In the genomic region with DNA sequence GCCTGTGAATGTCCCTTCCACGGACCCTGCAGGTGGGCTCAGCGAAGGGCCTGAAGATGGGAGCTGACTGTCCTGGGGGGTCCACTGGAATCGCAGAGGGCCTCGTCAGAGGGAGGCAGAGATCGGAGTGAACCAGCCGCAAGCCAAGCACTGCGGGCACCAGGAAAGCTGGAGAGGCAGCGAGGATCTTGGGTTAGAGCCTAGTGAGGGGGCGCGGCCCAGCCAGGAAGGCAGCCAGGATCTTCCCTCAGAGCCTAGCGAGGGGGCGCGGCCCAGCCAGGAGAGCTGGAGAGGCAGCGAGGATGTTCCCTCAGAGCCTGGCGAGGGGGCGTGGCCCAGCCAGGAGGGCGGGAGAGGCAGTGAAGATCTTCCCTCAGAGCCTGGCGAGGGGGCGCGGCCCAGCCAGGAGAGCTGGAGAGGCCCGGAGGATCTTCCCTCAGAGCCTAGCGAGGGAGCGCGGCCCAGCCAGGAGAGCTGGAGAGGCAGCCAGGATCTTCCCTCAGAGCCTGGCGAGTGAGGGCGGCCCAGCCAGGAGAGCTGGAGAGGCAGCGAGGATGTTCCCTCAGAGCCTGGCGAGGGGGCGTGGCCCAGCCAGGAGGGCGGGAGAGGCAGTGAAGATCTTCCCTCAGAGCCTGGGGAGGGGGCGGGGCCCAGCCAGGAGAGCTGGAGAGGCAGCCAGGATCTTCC, we compare ENCODE assay signal across 8 cellular contexts.
A peak's percentile ranks its signal among the peaks of the same experiment; 100 is the strongest.
DNase-seq lines count a peak whose midpoint lies in the region; ATAC-seq and TF ChIP-seq lines count a peak whose summit lies in the region.
"Not testable (repeated sequence)": the region's sequence is repeated elsewhere in the genome, so short reads cannot be mapped to it uniquely, and the experiment has no call there.

No MANE protein-coding gene starts in this region.

- H3K4me3 ChIP-seq in CD4-positive, alpha-beta memory T cell (ENCODE audit: low read length in 2 of 2) = peak overlapping the region in 1 of 2 donors; percentile 61
- H3K4me3 ChIP-seq in right atrium auricular region = peak overlapping the region; percentile 27 to 56
- peak overlapping the region; percentile 62 for H3K4me3 ChIP-seq in naive thymus-derived CD4-positive, alpha-beta T cell (ENCODE audit: low read length)

- not testable (repeated sequence) for H3K9me3 Mint-ChIP-seq in CD4-positive, alpha-beta memory T cell; activated B cell treated with CpG ODN at 0.5 μM for 24 hours; naive thymus-derived CD4-positive, alpha-beta T cell; stimulated activated naive CD8-positive, alpha-beta T cell treated with anti-CD3 and anti-CD28 coated beads, Interleukin-15, Interleukin-2, amounts not matched to agents 100 ng/mL and 50 ng/mL, for 24 hours

- DNase-seq in CD4-positive, alpha-beta memory T cell; activated B cell treated with CpG ODN at 0.5 μM for 24 hours; right atrium auricular region (ENCODE audit: low spot score); naive thymus-derived CD4-positive, alpha-beta T cell: not testable (repeated sequence)
- DNase-seq in NCI-H345 (lab: John Stamatoyannopoulos, UW) (peak; percentile 99), cerebellar nuclear complex (lab: John Stamatoyannopoulos, UW) (peak; percentile 7 to 49)

- H3K4me1 ChIP-seq in CD4-positive, alpha-beta memory T cell (ENCODE audit: insufficient read depth, low read length) = peaks cover 14% of the 10 kb centered on the region
- H3K4me1 ChIP-seq in right atrium auricular region = peaks cover 0 to 16% of the 10 kb centered on the region in 2 donors
- H3K4me1 ChIP-seq in naive thymus-derived CD4-positive, alpha-beta T cell (ENCODE audit: control insufficient read depth in 2 of 2, insufficient read depth in 2 of 2, low read length in 2 of 2) = not testable (repeated sequence)

- H3K27ac Mint-ChIP-seq in CD4-positive, alpha-beta memory T cell = peak overlapping the region in 2 of 7 donors; percentile 27 to 48
- H3K27ac Mint-ChIP-seq in activated B cell treated with CpG ODN at 0.5 μM for 24 hours; stimulated activated naive CD8-positive, alpha-beta T cell treated with anti-CD3 and anti-CD28 coated beads, Interleukin-15, Interleukin-2, amounts not matched to agents 100 ng/mL and 50 ng/mL, for 24 hours: not testable (repeated sequence)
- H3K27ac Mint-ChIP-seq in naive thymus-derived CD4-positive, alpha-beta T cell = peak overlapping the region in 1 of 9 donors; percentile 16

- intact Hi-C loops in CD4-positive, alpha-beta memory T cell (cut with micrococcal nuclease); activated B cell treated with CpG ODN at 0.5 μM for 24 hours (cut with micrococcal nuclease); naive thymus-derived CD4-positive, alpha-beta T cell (cut with micrococcal nuclease): not testable (repeated sequence)

- not testable (repeated sequence) for H3K36me3 Mint-ChIP-seq in CD4-positive, alpha-beta memory T cell; activated B cell treated with CpG ODN at 0.5 μM for 24 hours (ENCODE audit: low read depth); naive thymus-derived CD4-positive, alpha-beta T cell; stimulated activated naive CD8-positive, alpha-beta T cell treated with anti-CD3 and anti-CD28 coated beads, Interleukin-15, Interleukin-2, amounts not matched to agents 100 ng/mL and 50 ng/mL, for 24 hours (ENCODE audit: low read depth)

- peak; percentile 50 for ATAC-seq in HG03139 (IDR thresholded peaks at IDR 0.05; ENCODE audit: unreplicated experiment)
- not testable (repeated sequence) for ATAC-seq in activated B cell treated with CpG ODN at 0.5 μM for 24 hours (ENCODE audit: low read depth); naive thymus-derived CD4-positive, alpha-beta T cell

- not testable (repeated sequence) for H3K27ac ChIP-seq in CD4-positive, alpha-beta memory T cell (ENCODE audit: low read depth, low read length); naive thymus-derived CD4-positive, alpha-beta T cell (ENCODE audit: low read depth, low read length)
- H3K27ac ChIP-seq in right atrium auricular region = peak overlapping the region; percentile 14 to 22

- H3K36me3 ChIP-seq in CD4-positive, alpha-beta memory T cell (ENCODE audit: insufficient read depth, low read length); right atrium auricular region; naive thymus-derived CD4-positive, alpha-beta T cell (ENCODE audit: control insufficient read depth in 2 of 3, insufficient read depth in 3 of 3, low read length in 3 of 3): not testable (repeated sequence)

- H3K27me3 ChIP-seq in CD4-positive, alpha-beta memory T cell (ENCODE audit: insufficient read depth, low read length) = peaks cover 12% of the 10 kb centered on the region
- not testable (repeated sequence) for H3K27me3 ChIP-seq in right atrium auricular region; naive thymus-derived CD4-positive, alpha-beta T cell (ENCODE audit: control insufficient read depth in 2 of 2, insufficient read depth in 2 of 2, low read length in 2 of 2)

- CTCF ChIA-PET in CD4-positive, alpha-beta memory T cell (lab: Charles Lee; ENCODE audit: partially characterized antibody) = interaction anchor here (1.6 kb wide), 1 partner anchor 25 kb away, joined by 3 read pairs; no protein-coding TSS in a partner anchor
- CTCF ChIA-PET in activated B cell treated with CpG ODN at 0.5 μM for 24 hours (lab: Charles Lee); naive thymus-derived CD4-positive, alpha-beta T cell (lab: Charles Lee): not testable (repeated sequence)

- peak overlapping the region; percentile 65 to 89 (median 80) for H3K4me3 Mint-ChIP-seq in CD4-positive, alpha-beta memory T cell
- H3K4me3 Mint-ChIP-seq in activated B cell treated with CpG ODN at 0.5 μM for 24 hours = peak overlapping the region; percentile 79
- H3K4me3 Mint-ChIP-seq in naive thymus-derived CD4-positive, alpha-beta T cell = peak overlapping the region; percentile 74 to 88 (median 82)
- H3K4me3 Mint-ChIP-seq in stimulated activated naive CD8-positive, alpha-beta T cell treated with anti-CD3 and anti-CD28 coated beads, Interleukin-15, Interleukin-2, amounts not matched to agents 100 ng/mL and 50 ng/mL, for 24 hours = peak overlapping the region; percentile 79

- peaks cover 11 to 17% of the 10 kb centered on the region in 2 donors for H3K27me3 Mint-ChIP-seq in CD4-positive, alpha-beta memory T cell
- peaks cover 41% of the 10 kb centered on the region for H3K27me3 Mint-ChIP-seq in activated B cell treated with CpG ODN at 0.5 μM for 24 hours
- H3K27me3 Mint-ChIP-seq in naive thymus-derived CD4-positive, alpha-beta T cell = peaks cover 4 to 52% (median 42%) of the 10 kb centered on the region in 5 donors
- not testable (repeated sequence) for H3K27me3 Mint-ChIP-seq in stimulated activated naive CD8-positive, alpha-beta T cell treated with anti-CD3 and anti-CD28 coated beads, Interleukin-15, Interleukin-2, amounts not matched to agents 100 ng/mL and 50 ng/mL, for 24 hours

- TF ChIP-seq CTCF in activated B cell treated with CpG ODN at 0.5 μM for 24 hours (IDR thresholded peaks at IDR 0.05); right atrium auricular region (IDR thresholded peaks at IDR 0.05): not testable (repeated sequence)

- not testable (repeated sequence) for H3K9me3 ChIP-seq in CD4-positive, alpha-beta memory T cell (ENCODE audit: control insufficient read depth in 1 of 2, low read length in 2 of 2); right atrium auricular region; naive thymus-derived CD4-positive, alpha-beta T cell (ENCODE audit: control insufficient read depth in 2 of 3, low read length in 3 of 3)

- POLR2A ChIA-PET in CD4-positive, alpha-beta memory T cell (lab: Charles Lee; ENCODE audit: partially characterized antibody); naive thymus-derived CD4-positive, alpha-beta T cell (lab: Charles Lee): not testable (repeated sequence)
- POLR2A ChIA-PET in activated B cell treated with CpG ODN at 0.5 μM for 24 hours (lab: Charles Lee) = interaction anchor here (0.7 kb wide), 1 partner anchor 21 kb away, joined by 3 read pairs; no protein-coding TSS in a partner anchor

- H3K4me1 Mint-ChIP-seq in CD4-positive, alpha-beta memory T cell = peaks cover 5 to 21% (median 7%) of the 10 kb centered on the region in 4 donors
- H3K4me1 Mint-ChIP-seq in activated B cell treated with CpG ODN at 0.5 μM for 24 hours = peaks cover 11% of the 10 kb centered on the region
- H3K4me1 Mint-ChIP-seq in naive thymus-derived CD4-positive, alpha-beta T cell = peaks cover 5 to 18% (median 13%) of the 10 kb centered on the region in 7 donors
- not testable (repeated sequence) for H3K4me1 Mint-ChIP-seq in stimulated activated naive CD8-positive, alpha-beta T cell treated with anti-CD3 and anti-CD28 coated beads, Interleukin-15, Interleukin-2, amounts not matched to agents 100 ng/mL and 50 ng/mL, for 24 hours (ENCODE audit: low read depth)
